Comparison of ENCODE assay signal across 13 cellular contexts in genomic region chr7:49112222-49112621, GRCh38.
DNase-seq lines count a peak whose midpoint lies in the region; ATAC-seq and TF ChIP-seq lines count a peak whose summit lies in the region.
"Had no signal": no experiment of that assay in that cellular context is flagged by ENCODE, and none has a peak within 500 bp of the region (broad histone marks: within the 10 kb centered on the region; RNA-seq: fewer than 3 reads in every experiment).

No MANE protein-coding gene starts in this region.

- no peak overlapping the region for H3K4me3 ChIP-seq in left ventricle myocardium inferior
- H3K4me3 ChIP-seq: BLaER1 treated with 17β-estradiol and CSF1 and Interleukin-3, amounts not matched to agents 10 nM and 100 nM had no signal

- no peaks in the 10 kb centered on the region for H3K36me3 ChIP-seq in left ventricle myocardium inferior
- H3K36me3 ChIP-seq: BLaER1 treated with 17β-estradiol and CSF1 and Interleukin-3, amounts not matched to agents 10 nM and 100 nM had no signal

- no peak overlapping the region for H3K27ac ChIP-seq in left ventricle myocardium inferior (replicated peaks)
- H3K27ac ChIP-seq: BLaER1 treated with 17β-estradiol and CSF1 and Interleukin-3, amounts not matched to agents 10 nM and 100 nM had no signal

- H3K9me3 ChIP-seq in left ventricle myocardium inferior (replicated peaks): peaks cover 24% of the 10 kb centered on the region

- peak; percentile 96 for ATAC-seq in Right ventricle myocardium superior (ENCODE audit: poor library complexity)
- ATAC-seq: CD8-positive, alpha-beta T cell had no signal

- H3K27me3 ChIP-seq in left ventricle myocardium inferior (ENCODE audit: low read depth): no peaks in the 10 kb centered on the region
- H3K27me3 ChIP-seq: BLaER1 treated with 17β-estradiol and CSF1 and Interleukin-3, amounts not matched to agents 10 nM and 100 nM had no signal

- H3K4me1 ChIP-seq in left ventricle myocardium inferior: no peaks in the 10 kb centered on the region
- H3K4me1 ChIP-seq: BLaER1 treated with 17β-estradiol and CSF1 and Interleukin-3, amounts not matched to agents 10 nM and 100 nM had no signal

- DNase-seq in Right ventricle myocardium superior: peak; percentile 44
- DNase-seq in cardiac septum (ENCODE audit: low spot score): no peak
- peak; percentile 27 for DNase-seq in left ventricle myocardium inferior
- DNase-seq in left kidney (ENCODE audit: low read depth, low spot score): peak; percentile 46
- DNase-seq in NCI-H187 (lab: John Stamatoyannopoulos, UW): no peak
- DNase-seq in ureter (ENCODE audit: low spot score): no peak
- DNase-seq in NCI-H748 (lab: John Stamatoyannopoulos, UW; ENCODE audit: unreplicated experiment): no peak
- DNase-seq: Calu3; CD8-positive, alpha-beta T cell; DMS79 treated with DMSO at 0.1 percent for 48 hours; GF-D8; H9 had no signal

- intact Hi-C loops in Right ventricle myocardium superior (cut with DNase I) (no loop called here), cardiac septum (cut with DNase I) (no loop called here), left ventricle myocardium inferior (cut with micrococcal nuclease) (no loop called here)

- peak; percentile 30 for TF ChIP-seq CTCF in left ventricle myocardium inferior (IDR thresholded peaks at IDR 0.05; ENCODE audit: borderline replicate concordance)

Comparison
In these comparisons a context has a peak if more than half of its experiments do, and no peak if none do; other contexts are left out.
1. DNase-seq: peak in Right ventricle myocardium superior (single experiment), left ventricle myocardium inferior (single experiment) and left kidney (single experiment); none in cardiac septum (single experiment), NCI-H187 (0 of 2), ureter (single experiment) and NCI-H748 (single experiment).